In genomic region chr14:31270196-31270772, GRCh38 we compare ENCODE assay signal across 9 cellular contexts.
A peak's percentile ranks its signal among the peaks of the same experiment; 100 is the strongest.
DNase-seq lines count a peak whose midpoint lies in the region; ATAC-seq and TF ChIP-seq lines count a peak whose summit lies in the region.
"Had no signal": no experiment of that assay in that cellular context is flagged by ENCODE, and none has a peak within 500 bp of the region (broad histone marks: within the 10 kb centered on the region; RNA-seq: fewer than 3 reads in every experiment).

No MANE protein-coding gene starts in this region.

- WGBS in heart left ventricle, 4 donors, result 74 to 79% (median 77%) methylated on average over 4 of the region's 4 CpGs
- WGBS in transverse colon (ENCODE audit: low coverage in 1 of 2), 2 donors, result 77 to 100% methylated on average over 2 to 4 of the region's 4 CpGs

- H3K9me3 ChIP-seq in left ventricle myocardium inferior (replicated peaks) (peaks cover 13% of the 10 kb centered on the region), heart left ventricle (peaks cover 0 to 7% (median under 1%) of the 10 kb centered on the region in 12 donors), OCI-LY7 (ENCODE audit: low read length) (0 out of 2 replicates have a peak, but pooled peaks cover 10% of the 10 kb centered on the region), transverse colon (no peaks in the 10 kb centered on the region)

- H3K4me1 ChIP-seq in left ventricle myocardium inferior, result no peaks in the 10 kb centered on the region
- peaks cover 0 to 6% (median 0%) of the 10 kb centered on the region in 12 donors for H3K4me1 ChIP-seq in heart left ventricle
- no peaks in the 10 kb centered on the region for H3K4me1 ChIP-seq in OCI-LY7 (ENCODE audit: insufficient read depth, low read length, poor library complexity, severe bottlenecking)
- peaks cover 0 to 10% (median 2%) of the 10 kb centered on the region in 4 donors for H3K4me1 ChIP-seq in transverse colon

- ATAC-seq in heart left ventricle (no peak), esophagus mucosa (peak; percentile 54)

- no peak overlapping the region for H3K4me2 ChIP-seq in OCI-LY7 (ENCODE audit: low read length)

- POLR2A ChIA-PET in OCI-LY7 (lab: Charles Lee), result no interaction called here

- no peak for DNase-seq in left ventricle myocardium inferior
- no peak for DNase-seq in heart left ventricle
- DNase-seq in OCI-LY7 (ENCODE audit: low spot score), result peak; percentile 37
- peak; percentile 17 for DNase-seq in transverse colon
- no peak for DNase-seq in SIG-M5 treated with dmso at 0.1 percent for 504 hours (lab: John Stamatoyannopoulos, UW; ENCODE audit: unreplicated experiment)
- no peak for DNase-seq in effector CD8-positive, alpha-beta T cell (lab: John Stamatoyannopoulos, UW)
- no peak for DNase-seq in NCI-H2081 treated with DMSO at 0.1 percent for 48 hours (lab: John Stamatoyannopoulos, UW)
- DNase-seq: midbrain had no signal

- no peak overlapping the region for H2AFZ ChIP-seq in OCI-LY7 (ENCODE audit: low read length)

- H4K20me1 ChIP-seq in OCI-LY7 (ENCODE audit: insufficient read depth, low read length), result no peaks in the 10 kb centered on the region

- TF ChIP-seq CTCF in left ventricle myocardium inferior (IDR thresholded peaks at IDR 0.05; ENCODE audit: borderline replicate concordance), result peak; percentile 10
- peak in 4 of 12 donors; percentile 4 to 40 (median 8) for TF ChIP-seq CTCF in heart left ventricle (IDR thresholded peaks at IDR 0.05)
- TF ChIP-seq CTCF in OCI-LY7 (conservative IDR thresholded peaks at IDR 0.05; ENCODE audit: low read length), result peak; percentile 54
- TF ChIP-seq CTCF in transverse colon (IDR thresholded peaks at IDR 0.05), result peak in 4 of 5 experiments; percentile 11 to 18 (median 13)

- in situ Hi-C loops in transverse colon (cut with MboI; ENCODE audit: low pct_ligation_motif_present in 1 of 4, low pct_unique_long_range_greater_than_20kb in 1 of 4, low sequenced_read_pairs in 3 of 4), result no loop called here

- H3K79me2 ChIP-seq in OCI-LY7 (ENCODE audit: insufficient read depth, low read depth, low read length), result no peaks in the 10 kb centered on the region

- intact Hi-C loops in left ventricle myocardium inferior (cut with micrococcal nuclease), result no loop called here
- intact Hi-C loops in heart left ventricle (cut with DNase I), result no loop called here
- intact Hi-C loops in OCI-LY7 (cut with micrococcal nuclease; ENCODE audit: unreplicated experiment), result no loop called here
- intact Hi-C loops in transverse colon (cut with DNase I; ENCODE audit: low total_unique reads), result no loop called here

- H3K9me2 ChIP-seq in OCI-LY7 (ENCODE audit: insufficient read depth, low read length), result no peaks in the 10 kb centered on the region

- BruUV-seq in OCI-LY7 (replicated peaks; lab: Mats Ljungman, UMichigan), result no TSS peak

- H3K4me3 ChIP-seq in left ventricle myocardium inferior (no peak overlapping the region), heart left ventricle (no peak overlapping the region), OCI-LY7 (ENCODE audit: low read depth, low read length, poor library complexity, severe bottlenecking) (no peak overlapping the region), transverse colon (no peak overlapping the region)

- no peak for TF ChIP-seq POLR2A in heart left ventricle (IDR thresholded peaks at IDR 0.05)
- no peak for TF ChIP-seq POLR2A in transverse colon (IDR thresholded peaks at IDR 0.05)

- H3K27ac ChIP-seq in left ventricle myocardium inferior (replicated peaks) (no peak overlapping the region), heart left ventricle (no peak overlapping the region), OCI-LY7 (ENCODE audit: low read depth, low read length, poor library complexity, severe bottlenecking) (no peak overlapping the region), transverse colon (no peak overlapping the region)

- H3K27me3 ChIP-seq in left ventricle myocardium inferior (ENCODE audit: low read depth) (no peaks in the 10 kb centered on the region), heart left ventricle (no peaks in the 10 kb centered on the region), transverse colon (no peaks in the 10 kb centered on the region)

- CTCF ChIA-PET in OCI-LY7 (lab: Charles Lee; ENCODE audit: unreplicated experiment), result no interaction called here

- H3K36me3 ChIP-seq in left ventricle myocardium inferior (no peaks in the 10 kb centered on the region), heart left ventricle (no peaks in the 10 kb centered on the region), OCI-LY7 (ENCODE audit: insufficient read depth, low read length) (no peaks in the 10 kb centered on the region), transverse colon (no peaks in the 10 kb centered on the region)

- no peak for TF ChIP-seq EP300 in transverse colon (IDR thresholded peaks at IDR 0.05; ENCODE audit: low read depth)

Comparison
In these comparisons a context has a peak if more than half of its experiments do, and no peak if none do; other contexts are left out.
1. DNase-seq: peak in OCI-LY7 (single experiment) and transverse colon (single experiment); none in left ventricle myocardium inferior (single experiment), heart left ventricle (0 of 5), SIG-M5 treated with dmso at 0.1 percent for 504 hours (single experiment), effector CD8-positive, alpha-beta T cell (single experiment) and NCI-H2081 treated with DMSO at 0.1 percent for 48 hours (single experiment).